ENCODE assay signal across 33 cellular contexts in the genomic region with DNA sequence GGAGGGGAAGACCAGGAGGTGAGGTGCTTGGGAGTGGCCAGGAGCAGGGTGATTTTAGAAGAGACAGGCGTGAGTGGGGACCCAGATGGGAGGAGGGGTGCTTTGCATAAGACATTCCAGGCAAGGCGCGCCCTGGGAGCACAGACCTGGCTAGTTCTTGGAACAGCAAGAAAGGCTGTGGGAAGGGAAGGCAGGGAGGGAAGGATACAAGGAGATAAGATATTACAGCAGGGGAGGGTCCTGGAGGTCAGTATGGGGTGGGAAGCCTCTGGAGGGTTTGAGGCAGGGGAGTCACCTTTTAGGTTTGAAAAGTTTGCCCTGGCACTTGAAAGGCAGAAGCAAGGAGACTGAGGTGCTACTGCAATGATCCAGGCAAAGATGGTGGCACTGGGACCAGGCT.
"Had no signal": no experiment of that assay in that cellular context is flagged by ENCODE, and none has a peak within 500 bp of the region (broad histone marks: within the 10 kb centered on the region; RNA-seq: fewer than 3 reads in every experiment).

No MANE protein-coding gene starts in this region.

- H3K27ac Mint-ChIP-seq: activated CD4-positive, alpha-beta memory T cell treated with anti-CD3 and anti-CD28 coated beads, Interleukin-2, amount 10 ng/mL, durations not matched to agents 7 days and 5 days; activated CD4-positive, alpha-beta T cell treated with anti-CD3 and anti-CD28 coated beads for 36 hours; activated CD8-positive, alpha-beta memory T cell treated with anti-CD3 and anti-CD28 coated beads, Interleukin-2, amount 10 ng/mL, durations not matched to agents 7 days and 5 days; activated naive CD8-positive, alpha-beta T cell treated with anti-CD3 and anti-CD28 coated beads for 36 hours; activated T-cell treated with anti-CD3 and anti-CD28 coated beads, Interleukin-2, amount 50 U/mL, for 72 hours; activated T-helper 17 cell treated with anti-CD3 and anti-CD28 coated beads, Interleukin-2, amount 50 U/mL, for 72 hours; T-helper 1 cell treated with Interleukin-12 subunit alpha and Interleukin-12 subunit beta and Interleukin-4 antibody, amounts not matched to agents 30 μg/mL and 1 μg/mL, for 36 hours had no signal

- H3K27me3 Mint-ChIP-seq: activated T-helper 17 cell treated with anti-CD3 and anti-CD28 coated beads, Interleukin-2, amount 50 U/mL, for 72 hours had no signal

- H3K27me3 ChIP-seq: brain microvascular endothelial cell, Peyer's patch, SJSA1 had no signal

- DNase-seq: activated CD4-positive, alpha-beta memory T cell treated with anti-CD3 and anti-CD28 coated beads, Interleukin-2, amount 10 ng/mL, durations not matched to agents 7 days and 5 days; activated CD4-positive, alpha-beta T cell treated with anti-CD3 and anti-CD28 coated beads for 36 hours; activated CD8-positive, alpha-beta memory T cell treated with anti-CD3 and anti-CD28 coated beads for 24 hours; activated CD8-positive, alpha-beta memory T cell treated with anti-CD3 and anti-CD28 coated beads, Interleukin-2, amount 10 ng/mL, durations not matched to agents 7 days and 5 days; activated CD8-positive, alpha-beta memory T cell treated with anti-CD3 and anti-CD28 coated beads, Interleukin-2, amount 50 U/mL, for 48 hours; activated effector memory CD4-positive, alpha-beta T cell treated with anti-CD3 and anti-CD28 coated beads, Interleukin-2, amount 50 U/mL, for 16 hours; activated naive CD4-positive, alpha-beta T cell; activated naive CD4-positive, alpha-beta T cell treated with anti-CD3 and anti-CD28 coated beads, Interleukin-2, amount 50 U/mL, for 16 hours; activated naive CD8-positive, alpha-beta T cell treated with anti-CD3 and anti-CD28 coated beads for 36 hours; activated T-cell treated with anti-CD3 and anti-CD28 coated beads, Interleukin-2, amount 50 U/mL, for 72 hours; amniotic stem cell; aorta; brain microvascular endothelial cell; central memory CD4-positive, alpha-beta T cell; MM.1S; MV-4-11; NCI-H1092; NCI-H1436 treated with DMSO at 0.1 percent for 48 hours; NCI-H1694 treated with DMSO at 0.1 percent for 48 hours; NCI-H2029; NCI-H345; NCI-H524 treated with DMSO at 0.1 percent for 48 hours; PC-3; Peyer's patch; RPMI8226; SHP77 treated with DMSO at 0.1 percent for 48 hours; SK-N-SH; T-helper 9 cell had no signal

- H3K4me3 Mint-ChIP-seq: activated CD4-positive, alpha-beta memory T cell treated with anti-CD3 and anti-CD28 coated beads, Interleukin-2, amount 10 ng/mL, durations not matched to agents 7 days and 5 days; activated CD4-positive, alpha-beta T cell treated with anti-CD3 and anti-CD28 coated beads for 36 hours; activated CD8-positive, alpha-beta memory T cell treated with anti-CD3 and anti-CD28 coated beads, Interleukin-2, amount 10 ng/mL, durations not matched to agents 7 days and 5 days; activated naive CD8-positive, alpha-beta T cell treated with anti-CD3 and anti-CD28 coated beads for 36 hours; activated T-cell treated with anti-CD3 and anti-CD28 coated beads, Interleukin-2, amount 50 U/mL, for 72 hours; activated T-helper 17 cell treated with anti-CD3 and anti-CD28 coated beads, Interleukin-2, amount 50 U/mL, for 72 hours; T-helper 1 cell treated with Interleukin-12 subunit alpha and Interleukin-12 subunit beta and Interleukin-4 antibody, amounts not matched to agents 30 μg/mL and 1 μg/mL, for 36 hours had no signal

- H3K27ac ChIP-seq: brain microvascular endothelial cell, KMS-11, Peyer's patch, SJSA1 had no signal

- ATAC-seq: activated CD4-positive, alpha-beta T cell treated with anti-CD3 and anti-CD28 coated beads for 36 hours; activated CD4-positive, CD25-positive, alpha-beta regulatory T cell treated with anti-CD3 and anti-CD28 coated beads, Interleukin-2, amount 50 U/mL, for 24 hours; activated CD8-positive, alpha-beta memory T cell treated with anti-CD3 and anti-CD28 coated beads, Interleukin-2, amount 10 ng/mL, durations not matched to agents 7 days and 5 days; activated T-cell treated with anti-CD3 and anti-CD28 coated beads, Interleukin-2, amount 50 U/mL, for 72 hours; activated T-helper 17 cell treated with anti-CD3 and anti-CD28 coated beads, Interleukin-2, amount 50 U/mL, for 72 hours; PC-3 had no signal

- H3K4me3 ChIP-seq: Peyer's patch, SJSA1 had no signal
